Comparison of ENCODE assay signal across 23 cellular contexts in genomic region chr7:20275637-20276036, GRCh38. TPM values are rescaled to one million over a fixed set of nuclear protein-coding genes. Genes with fewer than 3 reads are reported as not detected.
"Had no signal": no experiment of that assay in that cellular context is flagged by ENCODE, and none has a peak within 500 bp of the region (broad histone marks: within the 10 kb centered on the region; RNA-seq: fewer than 3 reads in every experiment).

No MANE protein-coding gene starts in this region.

- H3K4me1 ChIP-seq: left lung, upper lobe of left lung had no signal

- DNase-seq: activated CD4-positive, alpha-beta T cell treated with anti-CD3 and anti-CD28 coated beads for 36 hours; activated CD4-positive, alpha-beta T cell treated with anti-CD3 and anti-CD28 coated beads, Interleukin-2, amount 50 U/mL, for 4 hours; activated CD8-positive, alpha-beta memory T cell treated with anti-CD3 and anti-CD28 coated beads for 24 hours; activated CD8-positive, alpha-beta memory T cell treated with anti-CD3 and anti-CD28 coated beads, Interleukin-2, amount 50 U/mL, for 4 hours; activated naive CD4-positive, alpha-beta T cell; activated naive CD8-positive, alpha-beta T cell treated with anti-CD3 and anti-CD28 coated beads, Interleukin-2, amount 10 ng/mL, durations not matched to agents 7 days and 5 days; activated T-cell treated with anti-CD3 and anti-CD28 coated beads, Interleukin-2, amount 50 U/mL, for 4 hours; amygdala; cerebellar nuclear complex; left lung; natural killer cell; stimulated activated CD4-positive, alpha-beta T cell treated with anti-CD3 and anti-CD28 coated beads, Interleukin-4, amount 100 ng/mL, for 1 hour; T-helper 9 cell; upper lobe of left lung had no signal

- H3K27ac ChIP-seq: coronary artery, esophagus muscularis mucosa, left lung, thoracic aorta, upper lobe of left lung had no signal

- H3K27me3 ChIP-seq: esophagus muscularis mucosa, left lung, upper lobe of left lung had no signal

- H3K9me3 ChIP-seq: esophagus muscularis mucosa, left lung, thoracic aorta, upper lobe of left lung had no signal

- H3K4me3 ChIP-seq: coronary artery, esophagus muscularis mucosa, left lung, lung, thoracic aorta, upper lobe of left lung had no signal

- ATAC-seq: activated CD4-positive, alpha-beta T cell treated with anti-CD3 and anti-CD28 coated beads for 36 hours; activated T-cell treated with anti-CD3 and anti-CD28 coated beads, Interleukin-2, amount 50 U/mL, for 4 hours; left lung; natural killer cell; sciatic nerve; WTC11 had no signal

- H3K36me3 ChIP-seq: esophagus muscularis mucosa, left lung, thoracic aorta, upper lobe of left lung had no signal

RNA-seq across cellular contexts. Expression of gene ITGB8, which starts 55.1 kb away (rescaled TPM):
- total RNA-seq: activated naive CD8-positive, alpha-beta T cell treated with anti-CD3 and anti-CD28 coated beads, Interleukin-2, amount 10 ng/mL, durations not matched to agents 7 days and 5 days; T-helper 1 cell treated with Interleukin-12 subunit alpha and Interleukin-12 subunit beta and Interleukin-4 antibody, amounts not matched to agents 30 ng/mL and 1 ng/mL, for 36 hours had no signal

RNA-seq across cellular contexts. Expression of gene MACC1, which starts 58.5 kb away (rescaled TPM):
- total RNA-seq: activated T-helper 2 cell treated with anti-CD3 and anti-CD28 coated beads, Interferon-gamma antibody, Interleukin-2, Interleukin-4, amounts not matched to agents 10 μg/mL and 5 μg/mL and 100 μg/mL, durations not matched to agents 14 hours and 24 hours and 36 hours; glomerular endothelial cell; T-helper 1 cell treated with Interleukin-12 subunit alpha and Interleukin-12 subunit beta and Interleukin-4 antibody, amounts not matched to agents 30 ng/mL and 1 ng/mL, for 36 hours had no signal
